14 cellular contexts compared by ENCODE assay signal in the genomic region with DNA sequence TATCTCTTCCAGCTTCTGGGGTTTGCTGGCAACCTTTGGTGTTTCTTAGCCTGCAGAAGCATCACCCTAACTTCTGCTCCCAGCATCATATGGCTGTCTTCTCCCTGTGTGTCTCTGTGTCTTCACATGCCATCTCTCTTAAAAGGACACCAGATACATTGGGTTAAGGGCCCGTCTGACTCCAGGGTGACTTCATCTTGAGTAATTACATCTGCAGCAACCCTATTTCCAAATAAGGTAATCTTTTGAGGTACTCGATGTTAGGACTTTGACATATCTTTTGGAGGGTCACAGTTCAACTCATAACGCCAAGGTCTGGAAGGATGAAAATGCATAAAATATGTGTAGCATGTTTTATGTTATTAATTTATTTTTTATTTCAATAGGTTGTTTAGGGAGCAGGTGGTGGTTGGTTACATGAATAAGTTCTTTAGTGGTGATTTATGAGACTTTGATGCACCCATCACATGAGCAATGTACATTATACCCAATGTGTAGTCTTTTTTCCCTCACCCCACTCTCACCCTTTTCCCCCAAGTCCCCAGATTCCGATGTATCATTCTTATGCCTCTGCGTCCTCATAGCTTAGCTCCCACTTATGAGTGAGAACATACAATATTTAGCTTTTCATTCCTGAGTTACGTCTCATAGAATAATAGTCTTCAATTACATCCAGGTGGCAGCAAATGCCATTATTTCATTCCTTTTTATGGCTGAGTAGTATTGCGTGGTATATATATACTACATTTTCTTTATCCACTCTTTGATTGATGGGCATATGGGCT.
A peak's percentile ranks its signal among the peaks of the same experiment; 100 is the strongest.
DNase-seq lines count a peak whose midpoint lies in the region; ATAC-seq and TF ChIP-seq lines count a peak whose summit lies in the region.
"Had no signal": no experiment of that assay in that cellular context is flagged by ENCODE, and none has a peak within 500 bp of the region (broad histone marks: within the 10 kb centered on the region; RNA-seq: fewer than 3 reads in every experiment).

No MANE protein-coding gene starts in this region.

- in situ Hi-C loops in GM23248 (cut with MboI) = no loop called here

- DNase-seq in GM23248 (no peak), RKO (ENCODE audit: low spot score) (peak; percentile 19), fibroblast of mammary gland (ENCODE audit: low read depth) (peak; percentile 42), NCI-H1930 (lab: John Stamatoyannopoulos, UW) (no peak), dorsolateral prefrontal cortex (no peak)
- no peak for DNase-seq in activated CD8-positive, alpha-beta memory T cell treated with anti-CD3 and anti-CD28 coated beads, Interleukin-2, amount 10 ng/mL, durations not matched to agents 7 days and 5 days
- DNase-seq: C1 segment of cervical spinal cord; Calu3; CD4-positive, alpha-beta T cell; DND-41; GOT3; H9 had no signal

- WGBS in GM23248 (ENCODE audit: low coverage in 1 of 2, low lambda C conversion rate in 2 of 2, missing lambda C conversion rate in 2 of 2), 2 experiments = 54 to 57% methylated on average over 7 of the region's 7 CpGs

- no peak overlapping the region for H3K4me3 Mint-ChIP-seq in activated CD8-positive, alpha-beta memory T cell treated with anti-CD3 and anti-CD28 coated beads, Interleukin-2, amount 10 ng/mL, durations not matched to agents 7 days and 5 days
- H3K4me3 Mint-ChIP-seq: B cell; CD4-positive, alpha-beta T cell; H9 had no signal

- no peaks in the 10 kb centered on the region for H3K9me3 Mint-ChIP-seq in activated CD8-positive, alpha-beta memory T cell treated with anti-CD3 and anti-CD28 coated beads, Interleukin-2, amount 10 ng/mL, durations not matched to agents 7 days and 5 days (ENCODE audit: low read depth)

- ATAC-seq in activated CD8-positive, alpha-beta memory T cell treated with anti-CD3 and anti-CD28 coated beads, Interleukin-2, amount 10 ng/mL, durations not matched to agents 7 days and 5 days = no peak

- no peaks in the 10 kb centered on the region for H4K20me1 ChIP-seq in GM23248 (ENCODE audit: insufficient read depth)

- H3K27ac Mint-ChIP-seq in activated CD8-positive, alpha-beta memory T cell treated with anti-CD3 and anti-CD28 coated beads, Interleukin-2, amount 10 ng/mL, durations not matched to agents 7 days and 5 days = no peak overlapping the region
- H3K27ac Mint-ChIP-seq: B cell; CD4-positive, alpha-beta T cell; H9 had no signal

- H3K9me3 ChIP-seq in GM23248 (ENCODE audit: low read depth) = no peaks in the 10 kb centered on the region

- TF ChIP-seq CTCF in fibroblast of mammary gland (conservative IDR thresholded peaks at IDR 0.05; ENCODE audit: control insufficient read depth, insufficient read depth, low read depth, low read length) (no peak), dorsolateral prefrontal cortex (IDR thresholded peaks at IDR 0.05 in 54 of 56, conservative IDR thresholded peaks at IDR 0.05 in 2 of 56; ENCODE audit: low read depth in 1 of 56, partially characterized antibody in 56 of 56) (no peak)

- H3K4me2 ChIP-seq in GM23248 (ENCODE audit: unreplicated experiment) = no peak overlapping the region

- H3K4me3 ChIP-seq in ACC112 (ENCODE audit: low read depth, low read length) (no peak overlapping the region), GM23248 (no peak overlapping the region), fibroblast of mammary gland (ENCODE audit: control insufficient read depth, low read depth, low read length) (no peak overlapping the region), dorsolateral prefrontal cortex (no peak overlapping the region)

- no peaks in the 10 kb centered on the region for H3K4me1 Mint-ChIP-seq in activated CD8-positive, alpha-beta memory T cell treated with anti-CD3 and anti-CD28 coated beads, Interleukin-2, amount 10 ng/mL, durations not matched to agents 7 days and 5 days
- H3K4me1 Mint-ChIP-seq: B cell had no signal

- H2AFZ ChIP-seq in ACC112 (ENCODE audit: low read length, unreplicated experiment) (peak overlapping the region; percentile 51), GM23248 (peak overlapping the region; percentile 39; the same call in 1 of the 2 replicates)

- H3K27me3 ChIP-seq in ACC112 (ENCODE audit: insufficient read depth, low read length) (no peaks in the 10 kb centered on the region), GM23248 (replicated peaks; ENCODE audit: insufficient read depth) (no peaks in the 10 kb centered on the region), dorsolateral prefrontal cortex (no peaks in the 10 kb centered on the region)

- H3K79me2 ChIP-seq in ACC112 (ENCODE audit: control insufficient read depth, insufficient read depth, low read length, unreplicated experiment) = no peaks in the 10 kb centered on the region
- H3K79me2 ChIP-seq in GM23248 (ENCODE audit: insufficient read depth) = no peaks in the 10 kb centered on the region

- CTCF ChIA-PET in activated CD8-positive, alpha-beta memory T cell treated with anti-CD3 and anti-CD28 coated beads, Interleukin-2, amount 10 ng/mL, durations not matched to agents 7 days and 5 days (lab: Charles Lee) = no interaction called here

- H3K9me2 ChIP-seq in GM23248 (ENCODE audit: insufficient read depth) = no peaks in the 10 kb centered on the region

- H3K4me1 ChIP-seq in ACC112 (ENCODE audit: control insufficient read depth, insufficient read depth, low read length, unreplicated experiment) (peaks cover 17% of the 10 kb centered on the region), GM23248 (ENCODE audit: insufficient read depth) (peaks cover 12% of the 10 kb centered on the region)

- intact Hi-C loops in dorsolateral prefrontal cortex (cut with DNase I) = no loop called here

- H3F3A ChIP-seq in GM23248 (ENCODE audit: insufficient read depth) = peaks cover 10% of the 10 kb centered on the region; the same call in 1 of the 2 replicates

- no peaks in the 10 kb centered on the region for H3K36me3 Mint-ChIP-seq in activated CD8-positive, alpha-beta memory T cell treated with anti-CD3 and anti-CD28 coated beads, Interleukin-2, amount 10 ng/mL, durations not matched to agents 7 days and 5 days

- H3K27ac ChIP-seq in ACC112 (ENCODE audit: low read depth, low read length) (peak overlapping the region; percentile 56), GM23248 (no peak overlapping the region), dorsolateral prefrontal cortex (no peak overlapping the region)

- no peaks in the 10 kb centered on the region for H3K36me3 ChIP-seq in ACC112 (ENCODE audit: insufficient read depth, low read length)
- H3K36me3 ChIP-seq in GM23248 (ENCODE audit: low read depth) = no peaks in the 10 kb centered on the region

- no peak overlapping the region for H3K9ac ChIP-seq in GM23248

- peaks cover 2% of the 10 kb centered on the region for H3K27me3 Mint-ChIP-seq in activated CD8-positive, alpha-beta memory T cell treated with anti-CD3 and anti-CD28 coated beads, Interleukin-2, amount 10 ng/mL, durations not matched to agents 7 days and 5 days
- H3K27me3 Mint-ChIP-seq: B cell had no signal

Comparison
In these comparisons a context has a peak if more than half of its experiments do, and no peak if none do; other contexts are left out.
1. DNase-seq: peak in RKO (single experiment) and fibroblast of mammary gland (single experiment); none in GM23248 (single experiment), activated CD8-positive, alpha-beta memory T cell treated with anti-CD3 and anti-CD28 coated beads, Interleukin-2, amount 10 ng/mL, durations not matched to agents 7 days and 5 days (single experiment), NCI-H1930 (0 of 2) and dorsolateral prefrontal cortex (0 of 10).